In the genomic region with DNA sequence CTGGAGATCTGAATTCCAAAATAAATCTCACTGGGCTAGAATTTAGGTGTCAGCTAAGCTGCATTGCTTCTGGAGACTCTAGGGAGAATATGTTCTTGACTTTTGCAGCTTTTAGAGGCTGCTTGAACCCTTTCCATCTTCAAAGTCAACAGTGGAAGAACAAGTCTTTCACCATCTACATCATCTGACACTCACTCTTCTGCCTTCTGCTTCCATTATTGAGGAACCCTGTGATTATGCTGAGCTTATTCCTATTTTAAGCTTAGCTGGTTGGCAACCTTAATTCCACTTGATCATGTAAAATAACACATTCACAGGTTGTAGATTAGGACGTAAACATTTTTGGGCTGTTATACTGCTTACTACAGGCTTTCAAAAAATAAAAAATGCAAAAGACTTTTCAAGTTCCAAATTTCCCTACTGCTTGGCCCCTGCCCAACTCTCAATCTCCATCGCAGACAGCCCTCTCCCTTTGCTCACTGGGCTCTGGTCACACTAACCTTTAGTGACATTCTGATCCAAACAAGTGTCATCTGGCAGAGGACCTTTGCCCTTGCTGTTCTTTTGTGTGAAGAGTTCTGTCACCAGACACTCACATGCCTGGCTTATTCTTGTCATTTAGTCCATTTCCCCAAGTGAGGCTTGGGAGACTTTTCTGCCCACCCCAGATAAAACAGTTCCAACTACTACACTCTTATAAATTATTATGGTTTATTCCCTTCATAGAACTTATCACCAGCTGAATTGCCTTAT, we compare ENCODE assay signal across 16 cellular contexts.
"Had no signal": no experiment of that assay in that cellular context is flagged by ENCODE, and none has a peak within 500 bp of the region (broad histone marks: within the 10 kb centered on the region; RNA-seq: fewer than 3 reads in every experiment).

No MANE protein-coding gene starts in this region.

- ATAC-seq: gastrocnemius medialis, WTC11 had no signal

- H3K36me3 Mint-ChIP-seq: activated CD4-positive, alpha-beta memory T cell treated with anti-CD3 and anti-CD28 coated beads for 36 hours; activated naive CD8-positive, alpha-beta T cell; WTC11 had no signal

- H3K27me3 Mint-ChIP-seq: activated CD4-positive, alpha-beta memory T cell treated with anti-CD3 and anti-CD28 coated beads for 36 hours; activated naive CD8-positive, alpha-beta T cell had no signal

- H3K9me3 Mint-ChIP-seq: nephron had no signal

- H3K27ac ChIP-seq: gastrocnemius medialis, prostate gland, right lobe of liver, stomach, testis had no signal

- H3K4me3 Mint-ChIP-seq: activated CD4-positive, alpha-beta memory T cell treated with anti-CD3 and anti-CD28 coated beads for 36 hours; activated naive CD8-positive, alpha-beta T cell; activated T-helper 1 cell treated with anti-CD3 and anti-CD28 coated beads, Interleukin-12 subunit alpha, Interleukin-12 subunit beta, Interleukin-2, Interleukin-4 antibody, amounts not matched to agents 30 ng/mL and 10 ng/mL and 1 ng/mL, durations not matched to agents 14 hours and 24 hours and 36 hours; nephron; WTC11 had no signal

- H3K4me1 ChIP-seq: gastrocnemius medialis, prostate gland, right lobe of liver, stomach, testis had no signal

- DNase-seq: activated CD4-positive, alpha-beta memory T cell treated with anti-CD3 and anti-CD28 coated beads for 36 hours; activated CD4-positive, alpha-beta T cell treated with anti-CD3 and anti-CD28 coated beads for 4 hours; activated gamma-delta T cell treated with Interleukin-2 at 50 U/mL for 16 hours; activated T-cell treated with anti-CD3 and anti-CD28 coated beads for 4 hours; gastrocnemius medialis; heart right ventricle; right lobe of liver; stimulated activated CD4-positive, alpha-beta T cell treated with anti-CD3 and anti-CD28 coated beads, Interleukin-4, amount 100 ng/mL, for 1 hour; stomach; testis had no signal

- H3K9me3 ChIP-seq: gastrocnemius medialis, prostate gland, right lobe of liver, stomach, testis had no signal

- H3K4me3 ChIP-seq: gastrocnemius medialis, heart right ventricle, prostate gland, right lobe of liver, smooth muscle cell, stomach, testis had no signal

- H3K4me1 Mint-ChIP-seq: nephron had no signal

- H3K36me3 ChIP-seq: gastrocnemius medialis, heart right ventricle, prostate gland, right lobe of liver, stomach had no signal

- H3K27ac Mint-ChIP-seq: activated CD4-positive, alpha-beta memory T cell treated with anti-CD3 and anti-CD28 coated beads for 36 hours; activated naive CD8-positive, alpha-beta T cell; activated T-helper 1 cell treated with anti-CD3 and anti-CD28 coated beads, Interleukin-12 subunit alpha, Interleukin-12 subunit beta, Interleukin-2, Interleukin-4 antibody, amounts not matched to agents 30 ng/mL and 10 ng/mL and 1 ng/mL, durations not matched to agents 14 hours and 24 hours and 36 hours; nephron; WTC11 had no signal

- H3K27me3 ChIP-seq: gastrocnemius medialis, heart right ventricle, right lobe of liver, stomach, testis had no signal
